8 cellular contexts compared by ENCODE assay signal in genomic region chr5:56818409-56819026, GRCh38. TPM values are rescaled to one million over a fixed set of nuclear protein-coding genes. Genes with fewer than 3 reads are reported as not detected.
DNase-seq lines count a peak whose midpoint lies in the region; ATAC-seq and TF ChIP-seq lines count a peak whose summit lies in the region.

No MANE protein-coding gene starts in this region.

- H3K4me1 ChIP-seq in transverse colon, result peaks cover 6 to 34% (median 10%) of the 10 kb centered on the region in 4 donors

- no peak for ATAC-seq in stimulated activated naive CD8-positive, alpha-beta T cell treated with anti-CD3 and anti-CD28 coated beads, Interleukin-15, Interleukin-2, amounts not matched to agents 100 U/mL and 50 U/mL, for 24 hours
- ATAC-seq in GM21825 (IDR thresholded peaks at IDR 0.05; ENCODE audit: unreplicated experiment), result no peak
- no peak for ATAC-seq in GM21423 (IDR thresholded peaks at IDR 0.05; ENCODE audit: unreplicated experiment)

- H3K36me3 Mint-ChIP-seq in stimulated activated naive CD8-positive, alpha-beta T cell treated with anti-CD3 and anti-CD28 coated beads, Interleukin-15, Interleukin-2, amounts not matched to agents 100 ng/mL and 50 ng/mL, for 24 hours (ENCODE audit: low read depth), result peaks cover 16% of the 10 kb centered on the region
- peaks cover 19% of the 10 kb centered on the region for H3K36me3 Mint-ChIP-seq in activated T-helper 1 cell treated with anti-CD3 and anti-CD28 coated beads, Interleukin-12 subunit alpha, Interleukin-12 subunit beta, Interleukin-2, Interleukin-4 antibody, amounts not matched to agents 30 ng/mL and 10 ng/mL and 1 ng/mL, durations not matched to agents 14 hours and 24 hours and 36 hours (ENCODE audit: low read depth)

- TF ChIP-seq CTCF in transverse colon (IDR thresholded peaks at IDR 0.05), result peak in 2 of 5 experiments; percentile 11

- peak overlapping the region in 1 of 4 donors; percentile 13 for H3K4me3 ChIP-seq in transverse colon

- WGBS in transverse colon (ENCODE audit: low coverage in 1 of 2), 2 donors, result 44 to 62% methylated on average over 3 of the region's 3 CpGs

- no peaks in the 10 kb centered on the region for H3K9me3 Mint-ChIP-seq in stimulated activated naive CD8-positive, alpha-beta T cell treated with anti-CD3 and anti-CD28 coated beads, Interleukin-15, Interleukin-2, amounts not matched to agents 100 ng/mL and 50 ng/mL, for 24 hours
- H3K9me3 Mint-ChIP-seq in activated T-helper 1 cell treated with anti-CD3 and anti-CD28 coated beads, Interleukin-12 subunit alpha, Interleukin-12 subunit beta, Interleukin-2, Interleukin-4 antibody, amounts not matched to agents 30 ng/mL and 10 ng/mL and 1 ng/mL, durations not matched to agents 14 hours and 24 hours and 36 hours, result no peaks in the 10 kb centered on the region

- H3K9me3 ChIP-seq in transverse colon, result no peaks in the 10 kb centered on the region

- H3K27me3 Mint-ChIP-seq in stimulated activated naive CD8-positive, alpha-beta T cell treated with anti-CD3 and anti-CD28 coated beads, Interleukin-15, Interleukin-2, amounts not matched to agents 100 ng/mL and 50 ng/mL, for 24 hours, result no peaks in the 10 kb centered on the region
- no peaks in the 10 kb centered on the region for H3K27me3 Mint-ChIP-seq in activated T-helper 1 cell treated with anti-CD3 and anti-CD28 coated beads, Interleukin-12 subunit alpha, Interleukin-12 subunit beta, Interleukin-2, Interleukin-4 antibody, amounts not matched to agents 30 ng/mL and 10 ng/mL and 1 ng/mL, durations not matched to agents 14 hours and 24 hours and 36 hours (ENCODE audit: insufficient read depth)

- intact Hi-C loops in activated T-helper 1 cell treated with anti-CD3 and anti-CD28 coated beads, Interleukin-12 subunit alpha, Interleukin-12 subunit beta, Interleukin-2, Interleukin-4 antibody, amounts not matched to agents 30 ng/mL and 10 ng/mL and 1 ng/mL, durations not matched to agents 14 hours and 24 hours and 36 hours (cut with micrococcal nuclease), result loop anchor here (1.0 to 5.0 kb wide), 6 partner anchors 11 to 1281 kb away; partner anchors contain the start of genes IL6ST and MIER3
- intact Hi-C loops in transverse colon (cut with DNase I; ENCODE audit: low total_unique reads), result no loop called here

- TF ChIP-seq EP300 in transverse colon (IDR thresholded peaks at IDR 0.05; ENCODE audit: low read depth), result no peak

- peak overlapping the region in 2 of 4 donors; percentile 5 to 34 for H3K27ac ChIP-seq in transverse colon

- H3K36me3 ChIP-seq in transverse colon, result no peaks in the 10 kb centered on the region

- DNase-seq in stimulated activated naive CD8-positive, alpha-beta T cell treated with anti-CD3 and anti-CD28 coated beads, Interleukin-15, Interleukin-2, amounts not matched to agents 100 U/mL and 50 U/mL, for 24 hours, result no peak
- no peak for DNase-seq in activated T-helper 1 cell treated with anti-CD3 and anti-CD28 coated beads, Interleukin-12 subunit alpha, Interleukin-12 subunit beta, Interleukin-2, Interleukin-4 antibody, amounts not matched to agents 30 ng/mL and 10 ng/mL and 1 ng/mL, durations not matched to agents 14 hours and 24 hours and 36 hours (ENCODE audit: low spot score)
- peak; percentile 42 for DNase-seq in iris pigment epithelial cell (ENCODE audit: low read depth)
- DNase-seq in transverse colon, result no peak
- DNase-seq in NCI-H2081 treated with DMSO at 0.1 percent for 48 hours (lab: John Stamatoyannopoulos, UW), result no peak

- no peak for TF ChIP-seq POLR2A in transverse colon (IDR thresholded peaks at IDR 0.05)

- peaks cover 63% of the 10 kb centered on the region for H3K4me1 Mint-ChIP-seq in stimulated activated naive CD8-positive, alpha-beta T cell treated with anti-CD3 and anti-CD28 coated beads, Interleukin-15, Interleukin-2, amounts not matched to agents 100 ng/mL and 50 ng/mL, for 24 hours (ENCODE audit: low read depth)
- H3K4me1 Mint-ChIP-seq in activated T-helper 1 cell treated with anti-CD3 and anti-CD28 coated beads, Interleukin-12 subunit alpha, Interleukin-12 subunit beta, Interleukin-2, Interleukin-4 antibody, amounts not matched to agents 30 ng/mL and 10 ng/mL and 1 ng/mL, durations not matched to agents 14 hours and 24 hours and 36 hours (ENCODE audit: low read depth), result peaks cover 62% of the 10 kb centered on the region

- in situ Hi-C loops in transverse colon (cut with MboI; ENCODE audit: low pct_ligation_motif_present in 1 of 4, low pct_unique_long_range_greater_than_20kb in 1 of 4, low sequenced_read_pairs in 3 of 4), result no loop called here

- H3K4me3 Mint-ChIP-seq in stimulated activated naive CD8-positive, alpha-beta T cell treated with anti-CD3 and anti-CD28 coated beads, Interleukin-15, Interleukin-2, amounts not matched to agents 100 ng/mL and 50 ng/mL, for 24 hours, result peak overlapping the region; percentile 75
- H3K4me3 Mint-ChIP-seq in activated T-helper 1 cell treated with anti-CD3 and anti-CD28 coated beads, Interleukin-12 subunit alpha, Interleukin-12 subunit beta, Interleukin-2, Interleukin-4 antibody, amounts not matched to agents 30 ng/mL and 10 ng/mL and 1 ng/mL, durations not matched to agents 14 hours and 24 hours and 36 hours, result peak overlapping the region; percentile 72

- peak overlapping the region; percentile 52 for H3K27ac Mint-ChIP-seq in stimulated activated naive CD8-positive, alpha-beta T cell treated with anti-CD3 and anti-CD28 coated beads, Interleukin-15, Interleukin-2, amounts not matched to agents 100 ng/mL and 50 ng/mL, for 24 hours
- no peak overlapping the region for H3K27ac Mint-ChIP-seq in activated T-helper 1 cell treated with anti-CD3 and anti-CD28 coated beads, Interleukin-12 subunit alpha, Interleukin-12 subunit beta, Interleukin-2, Interleukin-4 antibody, amounts not matched to agents 30 ng/mL and 10 ng/mL and 1 ng/mL, durations not matched to agents 14 hours and 24 hours and 36 hours

- H3K27me3 ChIP-seq in transverse colon, result no peaks in the 10 kb centered on the region

RNA-seq across cellular contexts. Expression of gene MAP3K1, which starts 3.2 kb away (rescaled TPM):
- total RNA-seq in activated T-helper 1 cell treated with anti-CD3 and anti-CD28 coated beads, Interleukin-12 subunit alpha, Interleukin-12 subunit beta, Interleukin-2, Interleukin-4 antibody, amounts not matched to agents 30 ng/mL and 10 ng/mL and 1 ng/mL, durations not matched to agents 14 hours and 24 hours and 36 hours, result 23.6 and 25.3 TPM in 2 replicates
- 10 to 100 TPM in 3 of 4 donors, 1 to 10 TPM in 1; 8.6 to 17.3 (median 12.4) TPM for total RNA-seq in transverse colon
